In genomic region chr3:43418601-43419272, GRCh38 we compare ENCODE assay signal across 16 cellular contexts.
DNase-seq lines count a peak whose midpoint lies in the region; ATAC-seq and TF ChIP-seq lines count a peak whose summit lies in the region.
"Had no signal": no experiment of that assay in that cellular context is flagged by ENCODE, and none has a peak within 500 bp of the region (broad histone marks: within the 10 kb centered on the region; RNA-seq: fewer than 3 reads in every experiment).

No MANE protein-coding gene starts in this region.

- H3K4me3 ChIP-seq in ascending aorta (no peak overlapping the region), heart left ventricle (no peak overlapping the region)
- H3K4me3 ChIP-seq: neural progenitor cell, Peyer's patch, tibial nerve had no signal

- H3K36me3 Mint-ChIP-seq in nephron progenitor cell (ENCODE audit: low read depth) = peaks cover 12% of the 10 kb centered on the region
- no peaks in the 10 kb centered on the region for H3K36me3 Mint-ChIP-seq in natural killer cell
- H3K36me3 Mint-ChIP-seq: neural progenitor cell had no signal

- H3K27ac ChIP-seq in ascending aorta (peak overlapping the region; percentile 35 to 51), heart left ventricle (peak overlapping the region in 11 of 12 donors; percentile 40 to 86 (median 70))
- H3K27ac ChIP-seq: neural progenitor cell, tibial nerve had no signal

- no peaks in the 10 kb centered on the region for H3K27me3 ChIP-seq in ascending aorta
- H3K27me3 ChIP-seq in heart left ventricle = no peaks in the 10 kb centered on the region
- H3K27me3 ChIP-seq: neural progenitor cell, Peyer's patch, tibial nerve had no signal

- H3K4me1 ChIP-seq in ascending aorta (no peaks in the 10 kb centered on the region), heart left ventricle (peaks cover 0 to 34% (median 13%) of the 10 kb centered on the region in 12 donors)
- H3K4me1 ChIP-seq: tibial nerve had no signal

- H3K9me3 Mint-ChIP-seq in nephron progenitor cell (no peaks in the 10 kb centered on the region), natural killer cell (no peaks in the 10 kb centered on the region)
- H3K9me3 Mint-ChIP-seq: activated CD4-positive, alpha-beta T cell treated with anti-CD3 and anti-CD28 coated beads, Interleukin-2, amount 10 ng/mL, durations not matched to agents 24 days and 14 days; activated T-cell treated with anti-CD3 and anti-CD28 coated beads, Interleukin-2, amount 50 U/mL, for 72 hours; neural progenitor cell had no signal

- H3K27ac Mint-ChIP-seq in nephron progenitor cell (peak overlapping the region; percentile 72), natural killer cell (no peak overlapping the region)
- H3K27ac Mint-ChIP-seq: activated CD4-positive, alpha-beta T cell treated with anti-CD3 and anti-CD28 coated beads, Interleukin-2, amount 10 ng/mL, durations not matched to agents 24 days and 14 days; activated T-cell treated with anti-CD3 and anti-CD28 coated beads, Interleukin-2, amount 50 U/mL, for 72 hours; neural progenitor cell had no signal

- TF ChIP-seq CTCF in ascending aorta (IDR thresholded peaks at IDR 0.05) (no peak), heart left ventricle (IDR thresholded peaks at IDR 0.05) (no peak), nephron progenitor cell (IDR thresholded peaks at IDR 0.05) (no peak), natural killer cell (IDR thresholded peaks at IDR 0.05) (no peak)

- H3K4me3 Mint-ChIP-seq in nephron progenitor cell (no peak overlapping the region), natural killer cell (no peak overlapping the region)
- H3K4me3 Mint-ChIP-seq: activated CD4-positive, alpha-beta T cell treated with anti-CD3 and anti-CD28 coated beads, Interleukin-2, amount 10 ng/mL, durations not matched to agents 24 days and 14 days; activated T-cell treated with anti-CD3 and anti-CD28 coated beads, Interleukin-2, amount 50 U/mL, for 72 hours; neural progenitor cell had no signal

- peak; percentile 61 to 95 (median 86) for ATAC-seq in heart left ventricle
- ATAC-seq in natural killer cell = no peak
- no peak for ATAC-seq in HG02678 (IDR thresholded peaks at IDR 0.05; ENCODE audit: unreplicated experiment)
- ATAC-seq in GM19452 (IDR thresholded peaks at IDR 0.05; ENCODE audit: unreplicated experiment) = no peak
- ATAC-seq: activated T-cell treated with anti-CD3 and anti-CD28 coated beads, Interleukin-2, amount 50 U/mL, for 72 hours had no signal

- H3K27me3 Mint-ChIP-seq in nephron progenitor cell (ENCODE audit: low read depth, poor library complexity) = no peaks in the 10 kb centered on the region
- no peaks in the 10 kb centered on the region for H3K27me3 Mint-ChIP-seq in natural killer cell (ENCODE audit: low read depth in 2 of 2)
- H3K27me3 Mint-ChIP-seq: activated CD4-positive, alpha-beta T cell treated with anti-CD3 and anti-CD28 coated beads, Interleukin-2, amount 10 ng/mL, durations not matched to agents 24 days and 14 days had no signal

- no peaks in the 10 kb centered on the region for H3K36me3 ChIP-seq in ascending aorta
- no peaks in the 10 kb centered on the region for H3K36me3 ChIP-seq in heart left ventricle
- H3K36me3 ChIP-seq: neural progenitor cell, Peyer's patch had no signal

- intact Hi-C loops in ascending aorta (cut with DNase I) = no loop called here
- intact Hi-C loops in heart left ventricle (cut with DNase I) = no loop called here
- intact Hi-C loops in natural killer cell (cut with micrococcal nuclease) = no loop called here

- DNase-seq in ACHN (peak; percentile 6), ascending aorta (ENCODE audit: low spot score in 2 of 2) (no peak), heart left ventricle (peak in 2 of 5 donors; percentile 46 to 53), nephron progenitor cell (no peak), natural killer cell (no peak), NCI-H526 (lab: John Stamatoyannopoulos, UW) (no peak)
- DNase-seq: activated CD4-positive, alpha-beta T cell treated with anti-CD3 and anti-CD28 coated beads, Interleukin-2, amount 10 ng/mL, durations not matched to agents 24 days and 14 days; activated T-cell treated with anti-CD3 and anti-CD28 coated beads, Interleukin-2, amount 50 U/mL, for 72 hours; kidney; NCI-H2227 treated with DMSO at 0.1 percent for 48 hours; Peyer's patch; stimulated activated CD4-positive, alpha-beta T cell treated with anti-CD3 and anti-CD28 coated beads, Interleukin-12 subunit alpha, Interleukin-12 subunit beta, amount 100 ng/mL, for 4 hours had no signal

- H3K9me3 ChIP-seq in ascending aorta = no peaks in the 10 kb centered on the region
- no peaks in the 10 kb centered on the region for H3K9me3 ChIP-seq in heart left ventricle
- H3K9me3 ChIP-seq: Peyer's patch, tibial nerve had no signal

- peaks cover 24% of the 10 kb centered on the region for H3K4me1 Mint-ChIP-seq in nephron progenitor cell
- H3K4me1 Mint-ChIP-seq in natural killer cell = peaks cover 2 to 8% of the 10 kb centered on the region in 2 donors
- H3K4me1 Mint-ChIP-seq: neural progenitor cell had no signal

- WGBS in heart left ventricle, 4 donors = 39 to 53% (median 45%) methylated on average over 8 of the region's 8 CpGs

- TF ChIP-seq POLR2A in heart left ventricle (IDR thresholded peaks at IDR 0.05) = no peak

- in situ Hi-C loops in ACHN (cut with HindIII; ENCODE audit: low pct_ligation_motif_present, low pct_unique_long_range_greater_than_20kb, low sequenced_read_pairs) = no loop called here

Comparison
In these comparisons a context has a peak if more than half of its experiments do, and no peak if none do; other contexts are left out.
1. ATAC-seq: peak in heart left ventricle (4 of 4); none in natural killer cell (0 of 3), HG02678 (single experiment) and GM19452 (single experiment).